ENCODE assay signal across 11 cellular contexts in the genomic region with DNA sequence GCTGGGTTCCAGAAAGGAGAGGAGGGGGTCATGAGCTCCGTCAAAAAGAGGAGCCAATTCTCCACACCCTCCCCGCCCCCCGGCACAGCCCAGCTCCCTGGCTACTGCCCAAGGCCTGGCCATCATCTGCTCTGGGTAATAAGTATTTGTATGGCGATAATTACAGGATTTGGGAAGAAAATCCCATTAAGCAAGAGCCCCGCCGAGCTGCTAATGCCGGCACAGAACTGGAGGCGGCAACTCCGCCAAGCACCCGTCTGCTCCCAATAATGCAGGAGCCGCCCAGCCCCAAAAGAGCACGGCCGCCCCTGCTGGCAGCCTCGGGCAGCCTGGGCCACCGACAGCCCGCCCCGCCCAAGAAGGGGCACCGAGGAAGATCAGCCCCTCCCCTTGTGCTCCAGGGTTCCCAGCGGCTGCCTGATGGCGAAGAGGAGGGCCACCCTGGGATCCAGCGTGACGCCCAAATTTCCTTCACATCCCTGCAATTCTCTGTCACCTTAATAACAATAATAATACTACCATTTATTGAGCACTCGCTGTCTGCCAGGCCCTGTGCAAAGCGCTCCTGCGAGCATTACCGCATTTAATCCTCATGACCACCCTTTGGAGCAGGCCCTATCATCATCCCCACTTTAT. TPM values are rescaled to one million over a fixed set of nuclear protein-coding genes. Genes with fewer than 3 reads are reported as not detected.
A peak's percentile ranks its signal among the peaks of the same experiment; 100 is the strongest.
DNase-seq lines count a peak whose midpoint lies in the region; ATAC-seq and TF ChIP-seq lines count a peak whose summit lies in the region.
"Had no signal": no experiment of that assay in that cellular context is flagged by ENCODE, and none has a peak within 500 bp of the region (broad histone marks: within the 10 kb centered on the region; RNA-seq: fewer than 3 reads in every experiment).

No MANE protein-coding gene starts in this region.

- H3K27me3 ChIP-seq in HUES64 (ENCODE audit: insufficient read depth, low read length) (peaks cover 62% of the 10 kb centered on the region), WERI-Rb-1 (ENCODE audit: insufficient read depth, low read depth, severe bottlenecking) (no peaks in the 10 kb centered on the region)

- no peak overlapping the region for H3K27ac Mint-ChIP-seq in Calu3 (ENCODE audit: unreplicated experiment)

- H3K4me3 ChIP-seq in HUES64 (ENCODE audit: low read length) (peak overlapping the region; percentile 40), WERI-Rb-1 (ENCODE audit: low read depth, low read length) (no peak overlapping the region)
- H3K4me3 ChIP-seq: BLaER1 treated with 17β-estradiol and CSF1 and Interleukin-3, amounts not matched to agents 10 nM and 100 nM had no signal

- no peak for ATAC-seq in HG03354 (IDR thresholded peaks at IDR 0.05; ENCODE audit: poor library complexity, severe bottlenecking, unreplicated experiment)

- WGBS in HUES64 = 17% methylated on average over 23 of the region's 26 CpGs

- H3K9ac ChIP-seq in HUES64 (ENCODE audit: low read depth, low read length) = no peak overlapping the region
- H3K9ac ChIP-seq: BLaER1 treated with 17β-estradiol and CSF1 and Interleukin-3, amounts not matched to agents 10 nM and 100 nM had no signal

- H3K27me3 Mint-ChIP-seq in Calu3 (ENCODE audit: unreplicated experiment) = no peaks in the 10 kb centered on the region

- H3K27ac ChIP-seq in HUES64 (ENCODE audit: low read depth, low read length) (no peak overlapping the region), WERI-Rb-1 (peak overlapping the region; percentile 29)
- H3K27ac ChIP-seq: BLaER1 treated with 17β-estradiol and CSF1 and Interleukin-3, amounts not matched to agents 10 nM and 100 nM had no signal

- 0 out of 2 replicates have a peak, but pooled peaks cover 4% of the 10 kb centered on the region for H3K4me1 ChIP-seq in HUES64 (ENCODE audit: insufficient read depth, low read length)

- CTCF ChIA-PET in Calu3 (lab: Charles Lee) = no interaction called here

- H3K36me3 ChIP-seq in HUES64 (ENCODE audit: insufficient read depth, low read length) = no peaks in the 10 kb centered on the region
- no peaks in the 10 kb centered on the region for H3K36me3 ChIP-seq in WERI-Rb-1
- H3K36me3 ChIP-seq: BLaER1 treated with 17β-estradiol and CSF1 and Interleukin-3, amounts not matched to agents 10 nM and 100 nM had no signal

- no peaks in the 10 kb centered on the region for H3K9me3 ChIP-seq in HUES64 (ENCODE audit: insufficient read depth, low read depth, low read length)
- H3K9me3 ChIP-seq in WERI-Rb-1 (ENCODE audit: severe bottlenecking) = no peaks in the 10 kb centered on the region
- H3K9me3 ChIP-seq: BLaER1 treated with 17β-estradiol and CSF1 and Interleukin-3, amounts not matched to agents 10 nM and 100 nM had no signal

- no peaks in the 10 kb centered on the region for H3K9me3 Mint-ChIP-seq in Calu3 (ENCODE audit: low read depth, unreplicated experiment)

- peak; percentile 72 for TF ChIP-seq CTCF in WERI-Rb-1 (IDR thresholded peaks at IDR 0.05; ENCODE audit: low read depth, low read length)
- no peak for TF ChIP-seq CTCF in Calu3 (IDR thresholded peaks at IDR 0.05; ENCODE audit: unreplicated experiment)

- peak; percentile 33 for DNase-seq in AG08395 (ENCODE audit: low spot score)
- DNase-seq in WERI-Rb-1 = peak; percentile 94
- DNase-seq in hippocampal formation (lab: John Stamatoyannopoulos, UW) = peak; percentile 38 to 48
- no peak for DNase-seq in Calu3
- DNase-seq in NCI-H128 (lab: John Stamatoyannopoulos, UW; ENCODE audit: unreplicated experiment) = no peak
- DNase-seq in stimulated activated naive CD4-positive, alpha-beta T cell treated with Interleukin-2 at 50 U/mL for 16 hours (lab: John Stamatoyannopoulos, UW) = no peak
- DNase-seq: activated CD4-positive, CD25-positive, alpha-beta regulatory T cell; dermis blood vessel endothelial cell had no signal

- no peak overlapping the region for H3K4me3 Mint-ChIP-seq in Calu3 (ENCODE audit: low read depth, unreplicated experiment)

- H3K4me1 Mint-ChIP-seq in Calu3 (ENCODE audit: low read depth, unreplicated experiment) = no peaks in the 10 kb centered on the region

- BruUV-seq in Calu3 (replicated peaks; lab: Mats Ljungman, UMichigan) = no TSS peak

- intact Hi-C loops in Calu3 (cut with micrococcal nuclease; ENCODE audit: unreplicated experiment) = no loop called here

- H3K36me3 Mint-ChIP-seq in Calu3 (ENCODE audit: insufficient read depth, unreplicated experiment) = no peaks in the 10 kb centered on the region

RNA-seq across cellular contexts. Expression of gene SLIT1, which starts 5.9 kb away (rescaled TPM):
- 0.70 TPM for polyA plus RNA-seq in HUES64 (2013, experiment 1 of 2)
- 1.7 TPM for polyA plus RNA-seq in HUES64 (2013, experiment 2 of 2)
- total RNA-seq in Calu3 (2022) = not detected in 2 replicates

Comparison
In these comparisons a context has a peak if more than half of its experiments do, and no peak if none do; other contexts are left out.
1. DNase-seq: peak in AG08395 (single experiment), WERI-Rb-1 (single experiment) and hippocampal formation (2 of 2); none in Calu3 (single experiment), NCI-H128 (single experiment) and stimulated activated naive CD4-positive, alpha-beta T cell treated with Interleukin-2 at 50 U/mL for 16 hours (single experiment).